18 cellular contexts compared by ENCODE assay signal in genomic region chr12:72574138-72574537, GRCh38.
DNase-seq lines count a peak whose midpoint lies in the region; ATAC-seq and TF ChIP-seq lines count a peak whose summit lies in the region.
"Had no signal": no experiment of that assay in that cellular context is flagged by ENCODE, and none has a peak within 500 bp of the region (broad histone marks: within the 10 kb centered on the region; RNA-seq: fewer than 3 reads in every experiment).

No MANE protein-coding gene starts in this region.

- H3K27ac ChIP-seq in H9 (ENCODE audit: insufficient read length, low read depth, low read length): no peak overlapping the region
- H3K27ac ChIP-seq: BLaER1 treated with 17β-estradiol and CSF1 and Interleukin-3, amounts not matched to agents 10 nM and 100 nM; KMS-11 had no signal

- no peak overlapping the region for H3K4me2 ChIP-seq in H9 (ENCODE audit: insufficient read depth, insufficient read length, low read length)
- H3K4me2 ChIP-seq: BLaER1 treated with 17β-estradiol and CSF1 and Interleukin-3, amounts not matched to agents 10 nM and 100 nM; KMS-11; SK-N-SH had no signal

- H2BK120ac ChIP-seq in H9 (ENCODE audit: low read depth, low read length, poor library complexity, severe bottlenecking): no peak overlapping the region

- no peak overlapping the region for H3K4ac ChIP-seq in H9 (ENCODE audit: low read depth, low read length)

- H4K8ac ChIP-seq in H9 (replicated peaks; ENCODE audit: insufficient read length, low read depth, low read length): no peak overlapping the region

- H3K79me1 ChIP-seq in H9 (ENCODE audit: insufficient read depth, low read depth, low read length, poor library complexity, severe bottlenecking): no peaks in the 10 kb centered on the region

- H2BK15ac ChIP-seq in H9 (ENCODE audit: low read depth, low read length): no peak overlapping the region

- H3K4me1 ChIP-seq in H9 (ENCODE audit: insufficient read depth, low read length): no peaks in the 10 kb centered on the region; the same call in 1 of the 2 replicates
- H3K4me1 ChIP-seq: BLaER1 treated with 17β-estradiol and CSF1 and Interleukin-3, amounts not matched to agents 10 nM and 100 nM had no signal

- H3K36me3 Mint-ChIP-seq in H9 (ENCODE audit: insufficient read depth in 1 of 3, low read depth in 3 of 3): no peaks in the 10 kb centered on the region
- H3K36me3 Mint-ChIP-seq: CD8-positive, alpha-beta T cell had no signal

- H3K23ac ChIP-seq in H9 (ENCODE audit: insufficient read length, low read depth, low read length): no peak overlapping the region

- H3K23me2 ChIP-seq in H9 (ENCODE audit: insufficient read length, low read depth, low read length, poor library complexity, severe bottlenecking): no peaks in the 10 kb centered on the region

- no peaks in the 10 kb centered on the region for H3K9me3 ChIP-seq in H9 (ENCODE audit: control insufficient read depth, low read depth, low read length)
- H3K9me3 ChIP-seq: BLaER1 treated with 17β-estradiol and CSF1 and Interleukin-3, amounts not matched to agents 10 nM and 100 nM; SK-N-SH had no signal

- H3K9me3 Mint-ChIP-seq in H9: no peaks in the 10 kb centered on the region
- H3K9me3 Mint-ChIP-seq: T-helper 2 cell treated with Interferon-gamma antibody and Interleukin-4, amounts not matched to agents 5 μg/mL and 100 μg/mL, for 36 hours had no signal

- no peak overlapping the region for H2AFZ ChIP-seq in H9 (ENCODE audit: low read length)

- no peak overlapping the region for H2AK5ac ChIP-seq in H9 (ENCODE audit: insufficient read length, low read length)

- H3K27ac Mint-ChIP-seq in H9: no peak overlapping the region
- H3K27ac Mint-ChIP-seq: CD8-positive, alpha-beta T cell; T-helper 2 cell treated with Interferon-gamma antibody and Interleukin-4, amounts not matched to agents 5 μg/mL and 100 μg/mL, for 36 hours had no signal

- peak; percentile 69 for DNase-seq in DMS153 (lab: John Stamatoyannopoulos, UW)
- DNase-seq in DMS53 treated with DMSO at 0.1 percent for 48 hours (lab: John Stamatoyannopoulos, UW; ENCODE audit: unreplicated experiment): peak; percentile 98
- DNase-seq in NCI-H2081 (lab: John Stamatoyannopoulos, UW): peak; percentile 51 to 91
- peak; percentile 28 for DNase-seq in NCI-H774 (lab: John Stamatoyannopoulos, UW)
- no peak for DNase-seq in A172 (ENCODE audit: low spot score)
- no peak for DNase-seq in H9
- DNase-seq: Calu3; CD8-positive, alpha-beta T cell; DMS79 treated with DMSO at 0.1 percent for 48 hours; MV-4-11; NCI-H2029 treated with DMSO at 0.1 percent for 48 hours; NK-92 treated with Interleukin-12 subunit alpha and Interleukin-12 subunit beta, amount 100 ng/mL, for 24 hours; Right ventricle myocardium superior; SK-N-SH had no signal

- H3K27me3 ChIP-seq in H9 (ENCODE audit: insufficient read depth, low read length): no peaks in the 10 kb centered on the region
- H3K27me3 ChIP-seq: BLaER1 treated with 17β-estradiol and CSF1 and Interleukin-3, amounts not matched to agents 10 nM and 100 nM had no signal

- H2BK20ac ChIP-seq in H9 (ENCODE audit: low read depth, low read length, poor library complexity, severe bottlenecking): no peak overlapping the region

- no peak overlapping the region for H3K56ac ChIP-seq in H9 (ENCODE audit: insufficient read length, low read depth, low read length)

- no peak overlapping the region for H4K91ac ChIP-seq in H9 (ENCODE audit: insufficient read length, low read depth, low read length)

- H2BK12ac ChIP-seq in H9 (ENCODE audit: insufficient read length, low read depth, low read length): no peak overlapping the region

- no peaks in the 10 kb centered on the region for H3K4me1 Mint-ChIP-seq in H9

- WGBS in H9 (ENCODE audit: extremely low coverage, insufficient read length, low lambda C conversion rate): no CpG with 5 or more reads among the region's 2 CpGs

- no peak overlapping the region for H3K18ac ChIP-seq in H9 (ENCODE audit: insufficient read length, low read depth, low read length)

- H2BK5ac ChIP-seq in H9 (ENCODE audit: insufficient read length, low read length): no peak overlapping the region

- H3K79me2 ChIP-seq in H9 (ENCODE audit: insufficient read depth, low read length): no peaks in the 10 kb centered on the region

- TF ChIP-seq CTCF in H9 (conservative IDR thresholded peaks at IDR 0.05): no peak

- no peak for ATAC-seq in HG03565 (IDR thresholded peaks at IDR 0.05; ENCODE audit: unreplicated experiment)
- ATAC-seq: CD8-positive, alpha-beta T cell had no signal

- no peak overlapping the region for H4K5ac ChIP-seq in H9 (ENCODE audit: insufficient read length, low read depth, low read length)

- H3K14ac ChIP-seq in H9 (ENCODE audit: insufficient read depth, low read length): no peak overlapping the region

- H3T11ph ChIP-seq in H9 (ENCODE audit: low read length): no peak overlapping the region

- no peak overlapping the region for H3K9ac ChIP-seq in H9 (ENCODE audit: extremely low read depth, insufficient read length, low read length)
- H3K9ac ChIP-seq: BLaER1 treated with 17β-estradiol and CSF1 and Interleukin-3, amounts not matched to agents 10 nM and 100 nM; KMS-11; SK-N-SH had no signal

- no peaks in the 10 kb centered on the region for H3K27me3 Mint-ChIP-seq in H9 (ENCODE audit: low read depth)

- H4K20me1 ChIP-seq in H9 (ENCODE audit: control insufficient read depth, insufficient read depth, insufficient read length): no peaks in the 10 kb centered on the region
- H4K20me1 ChIP-seq: BLaER1 treated with 17β-estradiol and CSF1 and Interleukin-3, amounts not matched to agents 10 nM and 100 nM had no signal

- H3K4me3 Mint-ChIP-seq in H9: no peak overlapping the region
- H3K4me3 Mint-ChIP-seq: CD8-positive, alpha-beta T cell; T-helper 2 cell treated with Interferon-gamma antibody and Interleukin-4, amounts not matched to agents 5 μg/mL and 100 μg/mL, for 36 hours had no signal

Comparison
In these comparisons a context has a peak if more than half of its experiments do, and no peak if none do; other contexts are left out.
1. DNase-seq: peak in DMS153 (single experiment), DMS53 treated with DMSO at 0.1 percent for 48 hours (single experiment), NCI-H2081 (2 of 2) and NCI-H774 (single experiment); none in A172 (single experiment) and H9 (single experiment).